9 cellular contexts compared by ENCODE assay signal in genomic region chrX:81202989-81203388, GRCh38. TPM values are rescaled to one million over a fixed set of nuclear protein-coding genes. Genes with fewer than 3 reads are reported as not detected.
DNase-seq lines count a peak whose midpoint lies in the region; TF ChIP-seq lines count a peak whose summit lies in the region.
"Had no signal": no experiment of that assay in that cellular context is flagged by ENCODE, and none has a peak within 500 bp of the region (broad histone marks: within the 10 kb centered on the region; RNA-seq: fewer than 3 reads in every experiment).

No MANE protein-coding gene starts in this region.

- H3K4me1 Mint-ChIP-seq in activated naive CD4-positive, alpha-beta T cell treated with anti-CD3 and anti-CD28 coated beads for 36 hours (ENCODE audit: low read depth), result peaks cover 42% of the 10 kb centered on the region

- in situ Hi-C loops in transverse colon (cut with MboI; ENCODE audit: low pct_ligation_motif_present in 1 of 4, low pct_unique_long_range_greater_than_20kb in 1 of 4, low sequenced_read_pairs in 3 of 4), result no loop called here

- intact Hi-C loops in activated naive CD4-positive, alpha-beta T cell treated with anti-CD3 and anti-CD28 coated beads for 36 hours (cut with micrococcal nuclease), result loop anchor here (1.0 kb wide), 1 partner anchor 395 kb away; no protein-coding TSS in a partner anchor
- intact Hi-C loops in ascending aorta (cut with DNase I), result loop anchor here (2.0 to 5.0 kb wide), 2 partner anchors 54 to 82 kb away; no protein-coding TSS in a partner anchor
- intact Hi-C loops in transverse colon (cut with DNase I; ENCODE audit: low total_unique reads), result no loop called here

- 33% methylated on average over 1 of the region's 1 CpG; no CpG with 5 or more reads in 1 of the 2 donors for WGBS in transverse colon (ENCODE audit: low coverage in 1 of 2), 2 donors

- no peak for DNase-seq in activated naive CD4-positive, alpha-beta T cell treated with anti-CD3 and anti-CD28 coated beads for 36 hours
- no peak for DNase-seq in activated naive CD4-positive, alpha-beta T cell treated with anti-CD3 and anti-CD28 coated beads, Interleukin-2, amount 50 U/mL, for 16 hours
- DNase-seq in ascending aorta (ENCODE audit: low spot score in 2 of 2), result no peak
- no peak for DNase-seq in transverse colon
- no peak for DNase-seq in foreskin melanocyte
- DNase-seq in T1000 (lab: John Stamatoyannopoulos, UW), result no peak
- DNase-seq in stimulated activated CD8-positive, alpha-beta memory T cell treated with anti-CD3 and anti-CD28 coated beads, Interleukin-4, amount 100 ng/mL, for 48 hours, result no peak
- DNase-seq: NCI-H2029 treated with DMSO at 0.1 percent for 48 hours had no signal

- no peaks in the 10 kb centered on the region for H3K4me1 ChIP-seq in ascending aorta
- H3K4me1 ChIP-seq in transverse colon, result no peaks in the 10 kb centered on the region

- H3K9me3 Mint-ChIP-seq in activated naive CD4-positive, alpha-beta T cell treated with anti-CD3 and anti-CD28 coated beads for 36 hours, result no peaks in the 10 kb centered on the region

- no peaks in the 10 kb centered on the region for H3K36me3 ChIP-seq in ascending aorta
- H3K36me3 ChIP-seq in transverse colon, result no peaks in the 10 kb centered on the region

- CTCF ChIA-PET in activated naive CD4-positive, alpha-beta T cell treated with anti-CD3 and anti-CD28 coated beads for 36 hours (lab: Charles Lee), result interaction anchor here (0.6 to 1.0 kb wide), 4 partner anchors 10 to 393 kb away, joined by 3 to 5 read pairs (median 3); partner anchors contain the start of gene BRWD3

- peaks cover 13% of the 10 kb centered on the region for H3K36me3 Mint-ChIP-seq in activated naive CD4-positive, alpha-beta T cell treated with anti-CD3 and anti-CD28 coated beads for 36 hours (ENCODE audit: low read depth)

- TF ChIP-seq CTCF in ascending aorta (IDR thresholded peaks at IDR 0.05), result no peak
- no peak for TF ChIP-seq CTCF in transverse colon (IDR thresholded peaks at IDR 0.05)

- H3K27me3 ChIP-seq in ascending aorta (no peaks in the 10 kb centered on the region), layer of hippocampus (ENCODE audit: control insufficient read depth, insufficient read depth, low read length) (no peaks in the 10 kb centered on the region), transverse colon (no peaks in the 10 kb centered on the region)

- H3K27ac ChIP-seq in ascending aorta (peak overlapping the region; percentile 75 to 80), layer of hippocampus (ENCODE audit: low read depth, low read length) (peak overlapping the region; percentile 27), transverse colon (peak overlapping the region; percentile 68 to 91 (median 88))

- TF ChIP-seq POLR2A in transverse colon (IDR thresholded peaks at IDR 0.05), result no peak

- peak overlapping the region; percentile 99 for H3K27ac Mint-ChIP-seq in activated naive CD4-positive, alpha-beta T cell treated with anti-CD3 and anti-CD28 coated beads for 36 hours

- H3K4me3 ChIP-seq in ascending aorta, result peak overlapping the region; percentile 47 to 79
- peak overlapping the region in 3 of 4 donors; percentile 38 to 64 (median 57) for H3K4me3 ChIP-seq in transverse colon

- TF ChIP-seq EP300 in transverse colon (IDR thresholded peaks at IDR 0.05; ENCODE audit: low read depth), result no peak

- no peaks in the 10 kb centered on the region for H3K27me3 Mint-ChIP-seq in activated naive CD4-positive, alpha-beta T cell treated with anti-CD3 and anti-CD28 coated beads for 36 hours (ENCODE audit: low read depth)

- peak overlapping the region; percentile 98 for H3K4me3 Mint-ChIP-seq in activated naive CD4-positive, alpha-beta T cell treated with anti-CD3 and anti-CD28 coated beads for 36 hours

- no peaks in the 10 kb centered on the region for H3K9me3 ChIP-seq in ascending aorta
- H3K9me3 ChIP-seq in transverse colon, result no peaks in the 10 kb centered on the region

RNA-seq across cellular contexts. Expression of gene SH3BGRL, which starts 1.1 kb away (rescaled TPM):
- total RNA-seq in activated naive CD4-positive, alpha-beta T cell treated with anti-CD3 and anti-CD28 coated beads for 36 hours, result 10 to 100 TPM; 48.3 to 54.3 TPM
- total RNA-seq in ascending aorta, result 91.9 TPM
- total RNA-seq in transverse colon, result 10 to 100 TPM; 37.0 to 97.5 (median 68.1) TPM

RNA-seq across cellular contexts. Expression of gene HMGN5, which starts 1.3 kb away (rescaled TPM):
- 1 to 10 TPM; 6.2 to 6.3 TPM for total RNA-seq in activated naive CD4-positive, alpha-beta T cell treated with anti-CD3 and anti-CD28 coated beads for 36 hours
- total RNA-seq in ascending aorta (not detected), transverse colon (1 to 10 TPM in 3 of 4 donors, not detected in 1; 3.0 to 6.1 (median 5.7) TPM)

Comparison
In these comparisons a context has a peak if more than half of its experiments do, and no peak if none do; other contexts are left out.
1. H3K27ac ChIP-seq: peak in every context shown above with its lines; median percentile 88 in transverse colon; 78 in ascending aorta; 27 in layer of hippocampus.